Comparison of ENCODE assay signal across 7 cellular contexts in genomic region chr1:33805988-33806387, GRCh38. TPM values are rescaled to one million over a fixed set of nuclear protein-coding genes. Genes with fewer than 3 reads are reported as not detected.
"Had no signal": no experiment of that assay in that cellular context is flagged by ENCODE, and none has a peak within 500 bp of the region (broad histone marks: within the 10 kb centered on the region; RNA-seq: fewer than 3 reads in every experiment).

No MANE protein-coding gene starts in this region.

- H3K27ac Mint-ChIP-seq: H9 had no signal

- H3K9ac ChIP-seq: GM23248 had no signal

- DNase-seq: GM23248, H9, HCEC 1CT, IMR-90 had no signal

- H2AFZ ChIP-seq: GM23248 had no signal

- ATAC-seq: K562 had no signal

- H3K4me3 Mint-ChIP-seq: H9 had no signal

- H3K4me3 ChIP-seq: GM23248, K562 had no signal

- H3K27ac ChIP-seq: GM23248 had no signal

RNA-seq across cellular contexts. Expression of gene HMGB4, which starts 57.9 kb away (rescaled TPM):
- total RNA-seq: GM23248, H1, H9, HT-29, IMR-90, K562 had no signal
- polyA plus RNA-seq: GM23248, H1, IMR-90, K562 had no signal
